In the genomic region with DNA sequence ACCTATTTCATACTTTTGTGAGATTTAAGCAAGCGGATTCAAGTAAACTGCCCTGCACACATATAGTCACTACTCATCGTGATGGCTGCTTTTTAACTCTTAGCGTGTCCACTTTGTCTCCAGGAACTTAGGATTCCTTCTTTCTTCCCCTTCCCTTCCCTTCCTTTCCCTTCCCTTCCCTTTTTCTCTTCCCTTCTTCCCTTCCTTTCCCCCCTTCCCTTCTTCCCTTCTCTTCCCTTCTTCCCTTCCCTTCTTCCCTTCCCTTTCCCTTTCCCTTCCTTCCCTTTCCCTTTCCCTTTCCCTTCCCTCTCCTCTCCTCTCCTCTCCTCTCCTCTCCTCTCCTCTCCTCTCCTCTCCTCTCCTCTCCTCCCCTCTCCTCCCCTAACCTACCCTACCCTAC, we compare ENCODE assay signal across 21 cellular contexts.
"Had no signal": no experiment of that assay in that cellular context is flagged by ENCODE, and none has a peak within 500 bp of the region (broad histone marks: within the 10 kb centered on the region; RNA-seq: fewer than 3 reads in every experiment).

No MANE protein-coding gene starts in this region.

- H3K9me3 ChIP-seq: esophagus squamous epithelium, gastrocnemius medialis, left lung, sigmoid colon, thoracic aorta had no signal

- H3K36me3 ChIP-seq: esophagus squamous epithelium, gastrocnemius medialis, left lung, sigmoid colon, thoracic aorta had no signal

- H3K27me3 Mint-ChIP-seq: naive thymus-derived CD4-positive, alpha-beta T cell had no signal

- H3K4me1 ChIP-seq: gastrocnemius medialis had no signal

- H3K36me3 Mint-ChIP-seq: naive thymus-derived CD4-positive, alpha-beta T cell; type B pancreatic cell had no signal

- ATAC-seq: activated T-cell treated with anti-CD3 and anti-CD28 coated beads, Interleukin-2, amount 50 U/mL, for 72 hours; gastrocnemius medialis; left lung; naive thymus-derived CD4-positive, alpha-beta T cell had no signal

- H3K9me3 Mint-ChIP-seq: activated T-cell treated with anti-CD3 and anti-CD28 coated beads, Interleukin-2, amount 50 U/mL, for 72 hours; endodermal cell; naive thymus-derived CD4-positive, alpha-beta T cell; neural crest cell; type B pancreatic cell had no signal

- H3K4me3 ChIP-seq: esophagus squamous epithelium, gastrocnemius medialis, left lung, lung, sigmoid colon, SK-N-MC, smooth muscle cell, thoracic aorta had no signal

- H3K27ac ChIP-seq: esophagus squamous epithelium, gastrocnemius medialis, sigmoid colon, SK-N-MC, thoracic aorta had no signal

- H3K27ac Mint-ChIP-seq: activated T-cell treated with anti-CD3 and anti-CD28 coated beads, Interleukin-2, amount 50 U/mL, for 72 hours; endodermal cell; type B pancreatic cell had no signal

- H3K4me3 Mint-ChIP-seq: activated T-cell treated with anti-CD3 and anti-CD28 coated beads, Interleukin-2, amount 50 U/mL, for 72 hours; endodermal cell; neural crest cell; type B pancreatic cell had no signal

- DNase-seq: activated gamma-delta T cell; activated T-cell treated with anti-CD3 and anti-CD28 coated beads, Interleukin-2, amount 50 U/mL, for 72 hours; cerebellar nuclear complex; cortex of kidney; endodermal cell; esophagus squamous epithelium; gastrocnemius medialis; hippocampal formation; kidney glomerular epithelial cell; left lung; naive thymus-derived CD4-positive, alpha-beta T cell; sigmoid colon; stimulated activated CD4-positive, alpha-beta T cell treated with anti-CD3 and anti-CD28 coated beads, Interleukin-4, amount 100 ng/mL, for 1 hour; stimulated activated naive CD4-positive, alpha-beta T cell; SW 1271 had no signal

- H3K27me3 ChIP-seq: esophagus squamous epithelium, left lung, sigmoid colon had no signal
